In the genomic region with DNA sequence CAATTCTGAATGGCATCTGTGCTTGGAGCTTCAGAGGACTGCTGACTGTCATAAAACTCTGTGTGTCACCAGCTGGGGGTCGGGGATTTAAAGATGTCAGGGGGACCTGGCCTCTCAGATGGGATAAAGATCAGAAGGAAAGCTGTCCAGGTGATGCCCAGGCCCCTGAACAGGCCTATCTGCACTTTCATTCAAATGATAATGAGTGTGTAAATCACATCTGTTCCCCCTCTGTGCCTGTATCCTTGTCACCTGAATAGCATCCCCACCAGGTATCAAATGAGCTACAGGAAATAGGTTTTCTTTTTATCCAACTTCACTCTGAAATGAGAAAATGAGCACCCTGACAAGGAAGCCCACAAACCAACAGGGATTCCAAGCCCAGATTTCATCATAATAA, we compare ENCODE assay signal across 16 cellular contexts.
DNase-seq lines count a peak whose midpoint lies in the region; ATAC-seq and TF ChIP-seq lines count a peak whose summit lies in the region.
"Had no signal": no experiment of that assay in that cellular context is flagged by ENCODE, and none has a peak within 500 bp of the region (broad histone marks: within the 10 kb centered on the region; RNA-seq: fewer than 3 reads in every experiment).

No MANE protein-coding gene starts in this region.

- H3K27me3 Mint-ChIP-seq in effector memory CD8-positive, alpha-beta T cell, result no peaks in the 10 kb centered on the region
- no peaks in the 10 kb centered on the region for H3K27me3 Mint-ChIP-seq in naive B cell
- H3K27me3 Mint-ChIP-seq in CD4-positive, alpha-beta T cell, result no peaks in the 10 kb centered on the region

- H3K36me3 Mint-ChIP-seq in effector memory CD8-positive, alpha-beta T cell (ENCODE audit: insufficient read depth), result peaks cover 34% of the 10 kb centered on the region
- H3K36me3 Mint-ChIP-seq in naive B cell, result peaks cover 0 to 3% of the 10 kb centered on the region in 2 donors
- H3K36me3 Mint-ChIP-seq in CD4-positive, alpha-beta T cell (ENCODE audit: low read depth), result no peaks in the 10 kb centered on the region

- H3K27me3 ChIP-seq in heart left ventricle (no peaks in the 10 kb centered on the region), upper lobe of left lung (no peaks in the 10 kb centered on the region)
- no peaks in the 10 kb centered on the region for H3K27me3 ChIP-seq in CD4-positive, alpha-beta T cell (ENCODE audit: control insufficient read depth, insufficient read depth, low read length)
- H3K27me3 ChIP-seq: upper lobe of right lung had no signal

- H3K4me3 Mint-ChIP-seq in effector memory CD8-positive, alpha-beta T cell, result no peak overlapping the region
- peak overlapping the region in 1 of 8 donors; percentile 44 for H3K4me3 Mint-ChIP-seq in naive B cell
- no peak overlapping the region for H3K4me3 Mint-ChIP-seq in CD4-positive, alpha-beta T cell

- no peaks in the 10 kb centered on the region for H3K9me3 Mint-ChIP-seq in effector memory CD8-positive, alpha-beta T cell
- no peaks in the 10 kb centered on the region for H3K9me3 Mint-ChIP-seq in naive B cell
- no peaks in the 10 kb centered on the region for H3K9me3 Mint-ChIP-seq in CD4-positive, alpha-beta T cell

- TF ChIP-seq EP300 in upper lobe of left lung (IDR thresholded peaks at IDR 0.05), result no peak

- peak overlapping the region in 7 of 12 donors; percentile 21 to 57 (median 47) for H3K27ac ChIP-seq in heart left ventricle
- peak overlapping the region in 3 of 4 donors; percentile 34 to 71 (median 67) for H3K27ac ChIP-seq in upper lobe of left lung
- no peak overlapping the region for H3K27ac ChIP-seq in CD4-positive, alpha-beta T cell (ENCODE audit: low read depth, low read length)
- H3K27ac ChIP-seq: epithelial cell of prostate, upper lobe of right lung had no signal

- H3K4me3 ChIP-seq in heart left ventricle (no peak overlapping the region), upper lobe of left lung (no peak overlapping the region)
- H3K4me3 ChIP-seq: upper lobe of right lung had no signal

- H3K27ac Mint-ChIP-seq in effector memory CD8-positive, alpha-beta T cell, result peak overlapping the region; percentile 23 to 77
- H3K27ac Mint-ChIP-seq in naive B cell, result peak overlapping the region in 4 of 6 donors; percentile 12 to 88 (median 38)
- no peak overlapping the region for H3K27ac Mint-ChIP-seq in CD4-positive, alpha-beta T cell

- WGBS in heart left ventricle, 4 donors, result 52 to 69% (median 60%) methylated on average over 1 of the region's 1 CpG
- 74 to 85% methylated on average over 1 of the region's 1 CpG for WGBS in upper lobe of left lung, 2 donors

- CTCF ChIA-PET in CD4-positive, alpha-beta T cell (lab: Charles Lee), result no interaction called here

- intact Hi-C loops in heart left ventricle (cut with DNase I) (loop anchor here in 3 of 10 donors (5.0 to 10.0 kb wide), 2 partner anchors 73 to 110 kb away; a partner anchor contains a TSS), cardiac septum (cut with DNase I) (no loop called here)
- intact Hi-C loops in CD4-positive, alpha-beta T cell (cut with DNase I, micrococcal nuclease), result no loop called here

- in situ Hi-C loops in G401 (cut with HindIII; ENCODE audit: low sequenced_read_pairs), result no loop called here

- TF ChIP-seq POLR2A in heart left ventricle (IDR thresholded peaks at IDR 0.05) (no peak), upper lobe of left lung (IDR thresholded peaks at IDR 0.05) (no peak)

- DNase-seq in heart left ventricle, result no peak
- no peak for DNase-seq in cardiac septum (ENCODE audit: low spot score)
- no peak for DNase-seq in effector memory CD8-positive, alpha-beta T cell
- DNase-seq in naive B cell, result no peak
- no peak for DNase-seq in upper lobe of left lung
- no peak for DNase-seq in T1000 (lab: John Stamatoyannopoulos, UW)
- DNase-seq in G401 (ENCODE audit: low spot score), result no peak
- no peak for DNase-seq in CD4-positive, alpha-beta T cell
- DNase-seq: ACHN; activated T-cell treated with anti-CD3 and anti-CD28 coated beads, Interleukin-2, amount 50 U/mL, for 48 hours; aorta; NCI-H1048; upper lobe of right lung had no signal

- POLR2A ChIA-PET in CD4-positive, alpha-beta T cell (lab: Charles Lee), result no interaction called here

- H3K4me1 ChIP-seq in heart left ventricle (peaks cover 0 to 84% (median 51%) of the 10 kb centered on the region in 12 donors), upper lobe of left lung (peaks cover 2 to 39% (median 21%) of the 10 kb centered on the region in 4 donors)

- TF ChIP-seq CTCF in heart left ventricle (IDR thresholded peaks at IDR 0.05) (no peak), upper lobe of left lung (IDR thresholded peaks at IDR 0.05) (no peak)
- no peak for TF ChIP-seq CTCF in CD4-positive, alpha-beta T cell (IDR thresholded peaks at IDR 0.05)

- ATAC-seq in heart left ventricle (no peak), naive B cell (ENCODE audit: low read depth in 2 of 2) (no peak), upper lobe of left lung (ENCODE audit: low FRiP score in 2 of 2) (no peak)
- ATAC-seq in effector memory CD8-positive, alpha-beta T cell (replicated peaks), result no peak
- no peak for ATAC-seq in CD4-positive, alpha-beta T cell (ENCODE audit: poor library complexity)
- ATAC-seq: activated CD4-positive, CD25-positive, alpha-beta regulatory T cell treated with anti-CD3 and anti-CD28 coated beads, Interleukin-2, amount 50 U/mL, for 24 hours; SK-N-SH treated with all-trans-retinoic acid at 6 μM for 48 hours; upper lobe of right lung had no signal

- H3K4me1 Mint-ChIP-seq in effector memory CD8-positive, alpha-beta T cell (ENCODE audit: low read depth in 2 of 2), result peaks cover 31 to 51% of the 10 kb centered on the region in 2 donors
- H3K4me1 Mint-ChIP-seq in naive B cell, result peaks cover 48 to 84% (median 65%) of the 10 kb centered on the region in 3 donors
- no peaks in the 10 kb centered on the region for H3K4me1 Mint-ChIP-seq in CD4-positive, alpha-beta T cell (ENCODE audit: low read depth)

- H3K9me3 ChIP-seq in heart left ventricle (no peaks in the 10 kb centered on the region), upper lobe of left lung (no peaks in the 10 kb centered on the region)
- H3K9me3 ChIP-seq in CD4-positive, alpha-beta T cell (ENCODE audit: control insufficient read depth, low read length), result no peaks in the 10 kb centered on the region
- H3K9me3 ChIP-seq: upper lobe of right lung had no signal

- peaks cover 0 to 38% (median 0%) of the 10 kb centered on the region in 9 donors for H3K36me3 ChIP-seq in heart left ventricle
- no peaks in the 10 kb centered on the region for H3K36me3 ChIP-seq in upper lobe of left lung
